In genomic region chr2:95004702-95005101, GRCh38 we compare ENCODE assay signal across 1 cellular context.
TF ChIP-seq lines count a peak whose summit lies in the region.

No MANE protein-coding gene starts in this region.

TF ChIP-seq in HepG2, 621 proteins besides CTCF, POLR2A, EP300 and RAD21 (continued from another document):
- TF ChIP-seq AHDC1 (CRISPR knock-in tag; IDR thresholded peaks at IDR 0.05; ENCODE audit: borderline replicate concordance), result no peak
- no peak for TF ChIP-seq CEBPB (IDR thresholded peaks at IDR 0.05; ENCODE audit: borderline replicate concordance, low read depth, low read length)
- no peak for TF ChIP-seq DPF2 (CRISPR knock-in tag; IDR thresholded peaks at IDR 0.05; ENCODE audit: borderline replicate concordance, low read depth)
- no peak for TF ChIP-seq ZNF558 (CRISPR knock-in tag; IDR thresholded peaks at IDR 0.05; ENCODE audit: borderline replicate concordance)
- no peak for TF ChIP-seq RFX1 (IDR thresholded peaks at IDR 0.05)
- no peak for TF ChIP-seq GATAD2A (CRISPR knock-in tag; IDR thresholded peaks at IDR 0.05)
- TF ChIP-seq MBD4 (IDR thresholded peaks at IDR 0.05; ENCODE audit: borderline replicate concordance, low read length), result no peak
